Comparison of ENCODE assay signal across 10 cellular contexts in genomic region chr5:132807163-132807838, GRCh38. TPM values are rescaled to one million over a fixed set of nuclear protein-coding genes. Genes with fewer than 3 reads are reported as not detected.
A peak's percentile ranks its signal among the peaks of the same experiment; 100 is the strongest.
DNase-seq lines count a peak whose midpoint lies in the region; ATAC-seq and TF ChIP-seq lines count a peak whose summit lies in the region.
"Had no signal": no experiment of that assay in that cellular context is flagged by ENCODE, and none has a peak within 500 bp of the region (broad histone marks: within the 10 kb centered on the region; RNA-seq: fewer than 3 reads in every experiment).

No MANE protein-coding gene starts in this region.

- in situ Hi-C loops in gastrocnemius medialis (cut with MboI; ENCODE audit: low sequenced_read_pairs in 4 of 4), result loop anchor here in 2 of 4 donors (25.0 kb wide), 1 partner anchor 270 kb away; the partner anchor contains the start of gene IL5 (in 2 of the 2)

- intact Hi-C loops in gastrocnemius medialis (cut with DNase I; ENCODE audit: low total_unique reads), result no loop called here

- DNase-seq in OCI-M1 (lab: John Stamatoyannopoulos, UW), result peak; percentile 90
- DNase-seq in erythroblast (lab: John Stamatoyannopoulos, UW), result peak; percentile 25 to 53
- no peak for DNase-seq in putamen (ENCODE audit: low spot score)
- DNase-seq in gastrocnemius medialis, result no peak
- no peak for DNase-seq in central memory CD4-positive, alpha-beta T cell

- TF ChIP-seq POLR2A in erythroblast (IDR thresholded peaks at IDR 0.05; ENCODE audit: low read length) (no peak), gastrocnemius medialis (IDR thresholded peaks at IDR 0.05) (no peak)

- no peak for ATAC-seq in GM21619 (IDR thresholded peaks at IDR 0.05; ENCODE audit: unreplicated experiment)
- no peak for ATAC-seq in gastrocnemius medialis

- H3K4me1 ChIP-seq in rectal smooth muscle tissue (ENCODE audit: control insufficient read depth, insufficient read depth, low read length) (no peaks in the 10 kb centered on the region), gastrocnemius medialis (no peaks in the 10 kb centered on the region)

- H3K36me3 ChIP-seq in rectal smooth muscle tissue (ENCODE audit: control insufficient read depth, insufficient read depth, low read length), result no peaks in the 10 kb centered on the region
- no peaks in the 10 kb centered on the region for H3K36me3 ChIP-seq in gastrocnemius medialis

- H3K27me3 ChIP-seq in rectal smooth muscle tissue (ENCODE audit: control insufficient read depth, insufficient read depth, low read length) (no peaks in the 10 kb centered on the region), gastrocnemius medialis (peaks cover 21 to 28% (median 27%) of the 10 kb centered on the region in 3 donors)

- no peak overlapping the region for H3K9ac ChIP-seq in rectal smooth muscle tissue (ENCODE audit: low read length)

- no peaks in the 10 kb centered on the region for H3K9me3 ChIP-seq in gastrocnemius medialis

- TF ChIP-seq CTCF in GM12872 (IDR thresholded peaks at IDR 0.05; ENCODE audit: insufficient read depth, low read depth, low read length), result 0 out of 3 replicates have a peak, but pooled peaks have one; percentile 26
- no peak for TF ChIP-seq CTCF in gastrocnemius medialis (IDR thresholded peaks at IDR 0.05 in 4 of 5, conservative IDR thresholded peaks at IDR 0.05 in 1 of 5)

- no peak overlapping the region for H3K27ac ChIP-seq in rectal smooth muscle tissue (ENCODE audit: low read depth, low read length)
- H3K27ac ChIP-seq in gastrocnemius medialis, result no peak overlapping the region

- H3K4me3 ChIP-seq in rectal smooth muscle tissue (ENCODE audit: low read length) (peak overlapping the region; percentile 30), gastrocnemius medialis (no peak overlapping the region)

RNA-seq across cellular contexts. Expression of gene SOWAHA, which starts 5.8 kb away (rescaled TPM):
- total RNA-seq in gastrocnemius medialis, result under 1 TPM in 1 of 4 donors, not detected in 3; 0.27 TPM
- total RNA-seq: NCI-H460, pulmonary artery endothelial cell had no signal

RNA-seq across cellular contexts. Expression of gene SHROOM1, which starts 23.1 kb away (rescaled TPM):
- total RNA-seq in gastrocnemius medialis, result 1 to 10 TPM in 3 of 4 donors, under 1 TPM in 1; 0.61 to 6.0 (median 2.0) TPM

RNA-seq across cellular contexts. Expression of gene SEPTIN8, which starts 30.3 kb away (rescaled TPM):
- 1 to 10 TPM; 5.2 to 7.9 (median 6.8) TPM for total RNA-seq in gastrocnemius medialis

RNA-seq across cellular contexts. Expression of gene GDF9, which starts 59.0 kb away (rescaled TPM):
- 1 to 10 TPM in 1 of 4 donors, under 1 TPM in 2, not detected in 1; 0.13 to 2.5 (median 0.46) TPM for total RNA-seq in gastrocnemius medialis

RNA-seq across cellular contexts. Expression of gene UQCRQ, which starts 59.1 kb away (rescaled TPM):
- total RNA-seq in gastrocnemius medialis, result 100 to 1,000 TPM; 273 to 566 (median 326) TPM

Comparison
In these comparisons a context has a peak if more than half of its experiments do, and no peak if none do; other contexts are left out.
1. DNase-seq: peak in OCI-M1 (single experiment) and erythroblast (2 of 2); none in putamen (single experiment), gastrocnemius medialis (0 of 2) and central memory CD4-positive, alpha-beta T cell (single experiment).